17 cellular contexts compared by ENCODE assay signal in the genomic region with DNA sequence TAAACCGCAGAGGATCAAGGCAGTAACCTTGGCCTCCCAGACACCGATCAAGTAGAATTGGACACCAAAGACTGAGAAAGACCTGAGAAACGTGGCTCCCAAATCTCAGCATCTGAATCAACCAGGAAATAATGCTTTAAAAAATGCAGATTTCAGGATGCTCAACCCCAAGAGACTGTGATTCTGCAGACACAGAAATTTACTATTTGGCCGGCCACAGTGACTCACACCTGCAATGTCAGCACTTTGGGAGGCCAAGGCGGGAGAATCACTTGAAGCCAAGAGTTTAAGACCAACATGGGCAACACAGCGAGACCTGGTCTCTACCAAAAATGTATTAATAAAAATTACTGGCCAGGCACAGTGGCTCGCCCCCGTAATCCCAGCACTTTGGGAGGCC. TPM values are rescaled to one million over a fixed set of nuclear protein-coding genes. Genes with fewer than 3 reads are reported as not detected.
DNase-seq lines count a peak whose midpoint lies in the region; ATAC-seq, FAIRE-seq and TF ChIP-seq lines count a peak whose summit lies in the region.
"Had no signal": no experiment of that assay in that cellular context is flagged by ENCODE, and none has a peak within 500 bp of the region (broad histone marks: within the 10 kb centered on the region; RNA-seq: fewer than 3 reads in every experiment).

No MANE protein-coding gene starts in this region.

- no peak for FAIRE-seq in HepG2 (lab: Jason Lieb, UNC)
- FAIRE-seq: GM19239, H1 had no signal

- 97% methylated on average over 8 of the region's 8 CpGs for WGBS in HepG2 (ENCODE audit: low lambda C conversion rate)
- 85% methylated on average over 8 of the region's 8 CpGs for WGBS in right lobe of liver (ENCODE audit: insufficient coverage, low coverage, low lambda C conversion rate, missing lambda C conversion rate)
- 85 to 88% (median 85%) methylated on average over 8 of the region's 8 CpGs for WGBS in ovary, 3 donors

- no peaks in the 10 kb centered on the region for H3K9me3 ChIP-seq in HepG2 (ENCODE audit: low read length)
- no peaks in the 10 kb centered on the region for H3K9me3 ChIP-seq in right lobe of liver
- H3K9me3 ChIP-seq in ovary, result no peaks in the 10 kb centered on the region
- no peaks in the 10 kb centered on the region for H3K9me3 ChIP-seq in HAP-1

- ATAC-seq in HepG2 (no peak), right lobe of liver (no peak)
- ATAC-seq: HCT116 had no signal

- no peak overlapping the region for H3K9ac ChIP-seq in HepG2 (ENCODE audit: insufficient read depth, low read depth, low read length)
- H3K9ac ChIP-seq: BLaER1 treated with 17β-estradiol and CSF1 and Interleukin-3, amounts not matched to agents 10 nM and 100 nM had no signal

- no peak overlapping the region for H3K4me3 ChIP-seq in HepG2 (replicated peaks in 1 of 3; ENCODE audit: insufficient read depth in 1 of 3, low read depth in 2 of 3, low read length in 3 of 3)
- H3K4me3 ChIP-seq in right lobe of liver, result no peak overlapping the region
- H3K4me3 ChIP-seq in fibroblast of mammary gland (ENCODE audit: control insufficient read depth, low read depth, low read length), result no peak overlapping the region
- no peak overlapping the region for H3K4me3 ChIP-seq in skeletal muscle cell (ENCODE audit: low read depth, low read length)
- no peak overlapping the region for H3K4me3 ChIP-seq in ovary
- no peak overlapping the region for H3K4me3 ChIP-seq in HAP-1
- H3K4me3 ChIP-seq: BLaER1 treated with 17β-estradiol and CSF1 and Interleukin-3, amounts not matched to agents 10 nM and 100 nM had no signal

- TF ChIP-seq POLR2A in HepG2 (IDR thresholded peaks at IDR 0.05; ENCODE audit: insufficient read depth in 1 of 2, low read depth in 2 of 2, low read length in 2 of 2) (no peak), right lobe of liver (IDR thresholded peaks at IDR 0.05) (no peak), ovary (IDR thresholded peaks at IDR 0.05) (no peak)

- no peak for TF ChIP-seq RAD21 in HepG2 (CRISPR knock-in tag; IDR thresholded peaks at IDR 0.05)

- TF ChIP-seq EP300 in HepG2 (IDR thresholded peaks at IDR 0.05; ENCODE audit: low read depth in 2 of 2, low read length in 2 of 2), result no peak
- no peak for TF ChIP-seq EP300 in HepG2 (CRISPR knock-in tag; IDR thresholded peaks at IDR 0.05; ENCODE audit: borderline replicate concordance)
- TF ChIP-seq EP300 in ovary (IDR thresholded peaks at IDR 0.05), result no peak

- no peak for TF ChIP-seq CTCF in HepG2 (CRISPR knock-in tag; IDR thresholded peaks at IDR 0.05)
- no peak for TF ChIP-seq CTCF in right lobe of liver (IDR thresholded peaks at IDR 0.05)
- TF ChIP-seq CTCF in fibroblast of mammary gland (conservative IDR thresholded peaks at IDR 0.05; ENCODE audit: control insufficient read depth, insufficient read depth, low read depth, low read length), result no peak
- no peak for TF ChIP-seq CTCF in ovary (IDR thresholded peaks at IDR 0.05)

- no peak overlapping the region for H3K4me2 ChIP-seq in HepG2 (ENCODE audit: low read depth, low read length)

- CTCF ChIA-PET in HepG2 (lab: Yijun Ruan, JAX; ENCODE audit: low intra/inter-chr PET ratio, low total read pairs), result no interaction called here

- DNase-seq in HepG2 (ENCODE audit: low spot score) (no peak), right lobe of liver (no peak), RPMI8226 (peak; percentile 38), fibroblast of mammary gland (ENCODE audit: low read depth) (peak; percentile 31), skeletal muscle cell (ENCODE audit: low read depth) (peak; percentile 15), ovary (no peak), HAP-1 (ENCODE audit: low spot score in 2 of 2) (no peak), GF-D8 (lab: John Stamatoyannopoulos, UW) (no peak)
- DNase-seq: CD4-positive, alpha-beta T cell; DMS79; GDM1 had no signal

- H4K20me1 ChIP-seq in HepG2 (ENCODE audit: insufficient read depth, low read length), result no peaks in the 10 kb centered on the region

- in situ Hi-C loops in HepG2 (cut with HindIII; ENCODE audit: extremely low pct_ligation_motif_present, low pct_unique_long_range_greater_than_20kb) (loop anchor here (5.0 to 10.0 kb wide), 3 partner anchors 80 to 107 kb away; no protein-coding TSS in a partner anchor), HAP-1 (cut with MboI; ENCODE audit: low sequenced_read_pairs) (no loop called here)

- intact Hi-C loops in HepG2 (cut with micrococcal nuclease; ENCODE audit: unreplicated experiment) (loop anchor here (5.0 kb wide), 1 partner anchor 38 kb away; no protein-coding TSS in a partner anchor), right lobe of liver (cut with DNase I) (loop anchor here in 1 of 2 donors (5.0 kb wide), 1 partner anchor 82 kb away; no protein-coding TSS in a partner anchor), ovary (cut with DNase I) (no loop called here)

- no peak overlapping the region for H2AFZ ChIP-seq in HepG2 (ENCODE audit: low read length)

- H3K27me3 ChIP-seq in HepG2 (ENCODE audit: control insufficient read depth in 1 of 2, insufficient read depth in 2 of 2, low read length in 2 of 2) (no peaks in the 10 kb centered on the region), right lobe of liver (no peaks in the 10 kb centered on the region), ovary (no peaks in the 10 kb centered on the region), HAP-1 (ENCODE audit: low read depth) (no peaks in the 10 kb centered on the region)
- H3K27me3 ChIP-seq: BLaER1 treated with 17β-estradiol and CSF1 and Interleukin-3, amounts not matched to agents 10 nM and 100 nM had no signal

- H3K27ac ChIP-seq in HepG2 (ENCODE audit: extremely low read length, insufficient read depth, low read length) (no peak overlapping the region), right lobe of liver (no peak overlapping the region), ovary (no peak overlapping the region)
- H3K27ac ChIP-seq: 22Rv1; BLaER1 treated with 17β-estradiol and CSF1 and Interleukin-3, amounts not matched to agents 10 nM and 100 nM; HL-60 had no signal

- H3K36me3 ChIP-seq in HepG2 (replicated peaks in 1 of 2; ENCODE audit: control insufficient read depth in 1 of 2, insufficient read depth in 2 of 2, low read length in 2 of 2) (no peaks in the 10 kb centered on the region), right lobe of liver (no peaks in the 10 kb centered on the region), ovary (no peaks in the 10 kb centered on the region), HAP-1 (replicated peaks) (no peaks in the 10 kb centered on the region; the same call in 1 of the 2 replicates)

- POLR2A ChIA-PET in HepG2 (lab: Yijun Ruan, JAX), result no interaction called here

- no TSS peak for BruUV-seq in HepG2 (replicated peaks; lab: Mats Ljungman, UMichigan)

- H3K4me1 ChIP-seq in HepG2 (ENCODE audit: insufficient read depth, low read length), result peaks cover 32% of the 10 kb centered on the region
- H3K4me1 ChIP-seq in right lobe of liver, result peaks cover 0 to 16% (median 7%) of the 10 kb centered on the region in 4 donors
- H3K4me1 ChIP-seq in ovary (ENCODE audit: insufficient read depth), result no peaks in the 10 kb centered on the region
- peaks cover 3% of the 10 kb centered on the region; the same call in 1 of the 2 replicates for H3K4me1 ChIP-seq in HAP-1

- H3K79me2 ChIP-seq in HepG2 (ENCODE audit: insufficient read depth, low read length), result no peaks in the 10 kb centered on the region

TF ChIP-seq in HepG2, 621 proteins besides CTCF, POLR2A, EP300 and RAD21:
- TF ChIP-seq ZNF780A (CRISPR knock-in tag; IDR thresholded peaks at IDR 0.05) (no peak), MAFK (conservative IDR thresholded peaks at IDR 0.05 in 1 of 2, IDR thresholded peaks at IDR 0.05 in 1 of 2; ENCODE audit: low read length in 2 of 2) (peak; percentile 66 to 82), MAFF (IDR thresholded peaks at IDR 0.05; ENCODE audit: low read depth, low read length) (peak; percentile 70)
TF ChIP-seq in HepG2: peak in this region for 2.

RNA-seq across cellular contexts. Expression of a gene that starts 6.2 kb away (rescaled TPM):
- total RNA-seq in HepG2 (2016; rRNA removed; fragmentation: Illumina TruSeq; extraction: Trizol), result 9.6 and 11.3 TPM in 2 replicates
- 9.6 and 10.4 TPM in 2 replicates for total RNA-seq in HepG2 (2016; cell fraction: cytosol; rRNA removed; fragmentation: Illumina TruSeq; extraction: Trizol; ENCODE audit: low read depth)
- total RNA-seq in HepG2 (2016; cell fraction: insoluble cytoplasmic fraction; rRNA removed; fragmentation: Illumina TruSeq; extraction: Trizol), result 9.5 and 11.1 TPM in 2 replicates
- 8.4 and 8.8 TPM in 2 replicates for total RNA-seq in HepG2 (2016; cell fraction: membrane; rRNA removed; fragmentation: Illumina TruSeq; extraction: Trizol)
- 13.9 and 19.2 TPM in 2 replicates for total RNA-seq in HepG2 (2016; cell fraction: nucleus; rRNA removed; fragmentation: Illumina TruSeq; extraction: Trizol)
- polyA plus RNA-seq in HepG2 (2011; rRNA removed), result 3.2 and 4.2 TPM in 2 replicates
- polyA plus RNA-seq in HepG2 (2011; cell fraction: cytosol; rRNA removed), result 2.3 and 3.0 TPM in 2 replicates
- 2.0 and 2.6 TPM in 2 replicates for polyA plus RNA-seq in HepG2 (2011; cell fraction: nucleus; rRNA removed)
- polyA plus RNA-seq in HepG2 (2012), result 1.7 and 2.1 TPM in 2 replicates
- 0.64 and 0.85 TPM in 2 replicates for polyA plus RNA-seq in HepG2 (2016; cell fraction: cytosol; fragmentation: Illumina TruSeq; extraction: Trizol; ENCODE audit: low read depth)
- 5.0 and 5.3 TPM in 2 replicates for polyA plus RNA-seq in HepG2 (2016; cell fraction: insoluble cytoplasmic fraction; fragmentation: Illumina TruSeq; extraction: Trizol; ENCODE audit: low read depth)
- 2.2 and 2.4 TPM in 2 replicates for polyA plus RNA-seq in HepG2 (2016; cell fraction: membrane; fragmentation: Illumina TruSeq; extraction: Trizol; ENCODE audit: low read depth)
- polyA plus RNA-seq in HepG2 (2016; cell fraction: nucleus; fragmentation: Illumina TruSeq; extraction: Trizol; ENCODE audit: insufficient read depth, low read depth), result 7.8 and 8.1 TPM in 2 replicates
- 34.5 and 52.1 TPM in 2 replicates for polyA minus RNA-seq in HepG2 (2011; rRNA and poly(A)+ RNA removed; ENCODE audit: low replicate concordance)
- 6.2 and 7.2 TPM in 2 replicates for polyA minus RNA-seq in HepG2 (2011; cell fraction: cytosol; rRNA and poly(A)+ RNA removed)
- 18.3 TPM in 2 replicates for polyA minus RNA-seq in HepG2 (2011; cell fraction: nucleus; rRNA and poly(A)+ RNA removed)
- total RNA-seq in right lobe of liver, result 1 to 10 TPM; 1.1 to 4.9 (median 3.8) TPM
- 10 to 100 TPM in 5 of 7 donors, 1 to 10 TPM in 2; 7.3 to 28.5 (median 12.9) TPM for total RNA-seq in ovary
- polyA plus RNA-seq in ovary, result 10 to 100 TPM in 1 of 2 donors, 1 to 10 TPM in 1; 6.1 to 10.6 TPM

Comparison
In these comparisons a context has a peak if more than half of its experiments do, and no peak if none do; other contexts are left out.
1. DNase-seq: peak in RPMI8226 (single experiment), fibroblast of mammary gland (single experiment) and skeletal muscle cell (single experiment); none in HepG2 (single experiment), right lobe of liver (0 of 3), ovary (0 of 5), HAP-1 (0 of 2) and GF-D8 (single experiment).